22 cellular contexts compared by ENCODE assay signal in genomic region chr1:154241703-154242352, GRCh38. TPM values are rescaled to one million over a fixed set of nuclear protein-coding genes. Genes with fewer than 3 reads are reported as not detected.
DNase-seq lines count a peak whose midpoint lies in the region; ATAC-seq and TF ChIP-seq lines count a peak whose summit lies in the region.
"Had no signal": no experiment of that assay in that cellular context is flagged by ENCODE, and none has a peak within 500 bp of the region (broad histone marks: within the 10 kb centered on the region; RNA-seq: fewer than 3 reads in every experiment).

No MANE protein-coding gene starts in this region.

- CTCF ChIA-PET in MCF 10A (lab: Yijun Ruan, JAX), result interaction anchor here (0.7 to 1.0 kb wide), 2 partner anchors 9 to 29 kb away, joined by 3 read pairs; no protein-coding TSS in a partner anchor

- H3K36me3 ChIP-seq in breast epithelium, result peaks cover 6% of the 10 kb centered on the region

- POLR2A ChIA-PET in MCF 10A (lab: Yijun Ruan, JAX), result interaction anchor here (0.5 to 1.3 kb wide), 6 partner anchors 11 to 275 kb away, joined by 3 to 6 read pairs (median 3); partner anchors contain the start of gene UBAP2L

- peaks cover 100% of the 10 kb centered on the region for H3K36me3 Mint-ChIP-seq in MCF 10A (ENCODE audit: insufficient read depth, unreplicated experiment)
- H3K36me3 Mint-ChIP-seq in activated naive CD8-positive, alpha-beta T cell treated with anti-CD3 and anti-CD28 coated beads for 36 hours, result peaks cover 65% of the 10 kb centered on the region
- peaks cover 43 to 53% of the 10 kb centered on the region in 2 donors for H3K36me3 Mint-ChIP-seq in stimulated activated naive B cell treated with anti-CD40 and anti-IgM and Interleukin-4, amounts not matched to agents 10 μg/mL and 1 μg/mL and 100 μg/mL, for 72 hours

- TF ChIP-seq CTCF in MCF 10A (IDR thresholded peaks at IDR 0.05; ENCODE audit: unreplicated experiment) (no peak), breast epithelium (IDR thresholded peaks at IDR 0.05) (no peak)

- H3K27me3 Mint-ChIP-seq in MCF 10A (ENCODE audit: insufficient read depth, unreplicated experiment), result no peaks in the 10 kb centered on the region
- no peaks in the 10 kb centered on the region for H3K27me3 Mint-ChIP-seq in activated naive CD8-positive, alpha-beta T cell treated with anti-CD3 and anti-CD28 coated beads for 36 hours
- no peaks in the 10 kb centered on the region for H3K27me3 Mint-ChIP-seq in stimulated activated naive B cell treated with anti-CD40 and anti-IgM and Interleukin-4, amounts not matched to agents 10 μg/mL and 1 μg/mL and 100 μg/mL, for 72 hours

- no peak for ATAC-seq in stimulated activated naive B cell treated with anti-CD40 and anti-IgM and Interleukin-4, amounts not matched to agents 10 μg/mL and 1 μg/mL and 100 μg/mL, for 72 hours (replicated peaks)
- ATAC-seq: left colon had no signal

- H3K4me3 ChIP-seq in breast epithelium, result no peak overlapping the region
- H3K4me3 ChIP-seq: BLaER1 had no signal

- H3K27ac ChIP-seq in breast epithelium, result no peak overlapping the region
- H3K27ac ChIP-seq: BLaER1, RWPE1 had no signal

- no peak overlapping the region for H3K4me3 Mint-ChIP-seq in MCF 10A (ENCODE audit: unreplicated experiment)
- H3K4me3 Mint-ChIP-seq in activated naive CD8-positive, alpha-beta T cell treated with anti-CD3 and anti-CD28 coated beads for 36 hours, result no peak overlapping the region
- no peak overlapping the region for H3K4me3 Mint-ChIP-seq in stimulated activated naive B cell treated with anti-CD40 and anti-IgM and Interleukin-4, amounts not matched to agents 10 μg/mL and 1 μg/mL and 100 μg/mL, for 72 hours
- H3K4me3 Mint-ChIP-seq: neural crest cell had no signal

- H3K27me3 ChIP-seq in breast epithelium, result no peaks in the 10 kb centered on the region
- H3K27me3 ChIP-seq: BLaER1 had no signal

- BruUV-seq in MCF 10A (replicated peaks; lab: Mats Ljungman, UMichigan), result no TSS peak

- no peak for TF ChIP-seq POLR2A in breast epithelium (IDR thresholded peaks at IDR 0.05)

- H3K9me3 ChIP-seq in breast epithelium, result no peaks in the 10 kb centered on the region
- H3K9me3 ChIP-seq: BLaER1 had no signal

- no peaks in the 10 kb centered on the region for H3K9me3 Mint-ChIP-seq in MCF 10A (ENCODE audit: unreplicated experiment)
- H3K9me3 Mint-ChIP-seq in activated naive CD8-positive, alpha-beta T cell treated with anti-CD3 and anti-CD28 coated beads for 36 hours, result no peaks in the 10 kb centered on the region
- H3K9me3 Mint-ChIP-seq in stimulated activated naive B cell treated with anti-CD40 and anti-IgM and Interleukin-4, amounts not matched to agents 10 μg/mL and 1 μg/mL and 100 μg/mL, for 72 hours, result no peaks in the 10 kb centered on the region
- H3K9me3 Mint-ChIP-seq: neural crest cell had no signal

- intact Hi-C loops in MCF 10A (cut with micrococcal nuclease) (no loop called here), breast epithelium (cut with DNase I; ENCODE audit: low total_unique reads) (no loop called here)

- H3K27ac Mint-ChIP-seq in MCF 10A (ENCODE audit: low read depth, unreplicated experiment), result peak overlapping the region; percentile 79
- peak overlapping the region; percentile 57 for H3K27ac Mint-ChIP-seq in activated naive CD8-positive, alpha-beta T cell treated with anti-CD3 and anti-CD28 coated beads for 36 hours
- H3K27ac Mint-ChIP-seq in stimulated activated naive B cell treated with anti-CD40 and anti-IgM and Interleukin-4, amounts not matched to agents 10 μg/mL and 1 μg/mL and 100 μg/mL, for 72 hours, result peak overlapping the region; percentile 25

- DNase-seq in NCI-H2196 (lab: John Stamatoyannopoulos, UW; ENCODE audit: unreplicated experiment) (peak; percentile 18), NCI-H2196 treated with DMSO at 0.1 percent for 48 hours (lab: John Stamatoyannopoulos, UW; ENCODE audit: unreplicated experiment) (no peak), MCF 10A (ENCODE audit: unreplicated experiment) (no peak), breast epithelium (ENCODE audit: low spot score in 2 of 2) (no peak), cerebellar cortex (ENCODE audit: low spot score) (no peak), NCI-H510A (lab: John Stamatoyannopoulos, UW) (no peak)
- DNase-seq in activated naive CD8-positive, alpha-beta T cell treated with anti-CD3 and anti-CD28 coated beads for 36 hours, result no peak
- DNase-seq in stimulated activated naive B cell treated with anti-CD40 and anti-IgM and Interleukin-4, amounts not matched to agents 10 μg/mL and 1 μg/mL and 100 μg/mL, for 72 hours, result no peak
- DNase-seq: activated effector memory CD4-positive, alpha-beta T cell treated with anti-CD3 and anti-CD28 coated beads, Interleukin-2, amount 50 U/mL, for 16 hours; DMS53; H7; left colon; midbrain; NCI-H1417 treated with DMSO at 0.1 percent for 48 hours; stimulated activated CD4-positive, alpha-beta T cell treated with anti-CD3 and anti-CD28 coated beads, Interleukin-1b, Interleukin-23, amount 100 ng/mL, for 48 hours had no signal

- peaks cover 18% of the 10 kb centered on the region for H3K4me1 Mint-ChIP-seq in MCF 10A (ENCODE audit: insufficient read depth, unreplicated experiment)
- H3K4me1 Mint-ChIP-seq in activated naive CD8-positive, alpha-beta T cell treated with anti-CD3 and anti-CD28 coated beads for 36 hours, result peaks cover 30% of the 10 kb centered on the region
- H3K4me1 Mint-ChIP-seq in stimulated activated naive B cell treated with anti-CD40 and anti-IgM and Interleukin-4, amounts not matched to agents 10 μg/mL and 1 μg/mL and 100 μg/mL, for 72 hours, result peaks cover 7 to 8% of the 10 kb centered on the region in 2 donors
- H3K4me1 Mint-ChIP-seq: neural crest cell had no signal

- H3K4me1 ChIP-seq in breast epithelium, result no peaks in the 10 kb centered on the region
- H3K4me1 ChIP-seq: BLaER1 had no signal

RNA-seq across cellular contexts. Expression of gene UBAP2L, which starts 21.1 kb away (rescaled TPM):
- 219 and 223 TPM in 2 replicates for total RNA-seq in MCF 10A (2022)
- total RNA-seq in breast epithelium, result 10 to 100 TPM; 64.8 to 79.3 (median 70.1) TPM
- 100 to 1,000 TPM; 247 to 266 TPM for total RNA-seq in activated naive CD8-positive, alpha-beta T cell treated with anti-CD3 and anti-CD28 coated beads for 36 hours

RNA-seq across cellular contexts. Expression of gene HAX1, which starts 30.6 kb away (rescaled TPM):
- 261 and 295 TPM in 2 replicates for total RNA-seq in MCF 10A (2022)
- total RNA-seq in breast epithelium, result 100 to 1,000 TPM; 108 to 125 (median 120) TPM
- total RNA-seq in activated naive CD8-positive, alpha-beta T cell treated with anti-CD3 and anti-CD28 coated beads for 36 hours, result 100 to 1,000 TPM; 167 to 181 TPM

RNA-seq across cellular contexts. Expression of gene CFAP141, which starts 35.7 kb away (rescaled TPM):
- total RNA-seq in MCF 10A (2022), result not detected in 2 replicates
- total RNA-seq in breast epithelium, result not detected
- total RNA-seq in activated naive CD8-positive, alpha-beta T cell treated with anti-CD3 and anti-CD28 coated beads for 36 hours, result not detected
- total RNA-seq: A172, fibroblast of lung, H7, left colon, neural crest cell, posterior vena cava, urinary bladder had no signal

RNA-seq across cellular contexts. Expression of gene TPM3, which starts 49.9 kb away (rescaled TPM):
- total RNA-seq in MCF 10A (2022) (625 and 698 TPM in 2 replicates), breast epithelium (100 to 1,000 TPM; 236 to 302 (median 245) TPM)
- total RNA-seq in activated naive CD8-positive, alpha-beta T cell treated with anti-CD3 and anti-CD28 coated beads for 36 hours, result 100 to 1,000 TPM; 725 to 753 TPM

Comparison
In these comparisons a context has a peak if more than half of its experiments do, and no peak if none do; other contexts are left out.
1. H3K27ac Mint-ChIP-seq: peak in every context shown above with its lines; median percentile 79 in MCF 10A; 57 in activated naive CD8-positive, alpha-beta T cell treated with anti-CD3 and anti-CD28 coated beads for 36 hours; 25 in stimulated activated naive B cell treated with anti-CD40 and anti-IgM and Interleukin-4, amounts not matched to agents 10 μg/mL and 1 μg/mL and 100 μg/mL, for 72 hours.